20 cellular contexts compared by ENCODE assay signal in genomic region chr5:13552361-13552760, GRCh38.
DNase-seq lines count a peak whose midpoint lies in the region; ATAC-seq, FAIRE-seq and TF ChIP-seq lines count a peak whose summit lies in the region.
"Had no signal": no experiment of that assay in that cellular context is flagged by ENCODE, and none has a peak within 500 bp of the region (broad histone marks: within the 10 kb centered on the region; RNA-seq: fewer than 3 reads in every experiment).

No MANE protein-coding gene starts in this region.

- no peak for TF ChIP-seq CTCF in bronchial epithelial cell (IDR thresholded peaks at IDR 0.05; ENCODE audit: insufficient read depth, low read length, severe bottlenecking)
- no peak for TF ChIP-seq CTCF in GM13977 (IDR thresholded peaks at IDR 0.05; ENCODE audit: extremely low read depth, insufficient read depth, missing control alignments)

- no peak overlapping the region for H3K27ac Mint-ChIP-seq in naive thymus-derived CD8-positive, alpha-beta T cell
- H3K27ac Mint-ChIP-seq: CD4-positive, CD25-positive, alpha-beta regulatory T cell; GM23338 had no signal

- no peak overlapping the region for H3K4me3 Mint-ChIP-seq in naive thymus-derived CD8-positive, alpha-beta T cell
- H3K4me3 Mint-ChIP-seq: CD4-positive, CD25-positive, alpha-beta regulatory T cell; GM23338 had no signal

- ATAC-seq in GM19395 (IDR thresholded peaks at IDR 0.05; ENCODE audit: unreplicated experiment): no peak
- ATAC-seq in naive thymus-derived CD8-positive, alpha-beta T cell: no peak
- ATAC-seq: GM12878, GM23338, K562 had no signal

- H3K27me3 Mint-ChIP-seq in naive thymus-derived CD8-positive, alpha-beta T cell: no peaks in the 10 kb centered on the region
- H3K27me3 Mint-ChIP-seq: CD4-positive, CD25-positive, alpha-beta regulatory T cell had no signal

- H3K27me3 ChIP-seq in bronchial epithelial cell (ENCODE audit: control insufficient read depth, insufficient read depth, low read length): no peaks in the 10 kb centered on the region
- H3K27me3 ChIP-seq: BE2C had no signal

- no peaks in the 10 kb centered on the region for H3K36me3 Mint-ChIP-seq in naive thymus-derived CD8-positive, alpha-beta T cell
- H3K36me3 Mint-ChIP-seq: CD4-positive, CD25-positive, alpha-beta regulatory T cell had no signal

- in situ Hi-C loops in GM13977 (cut with MboI; ENCODE audit: low pct_unique_long_range_greater_than_20kb, low sequenced_read_pairs, unreplicated experiment): no loop called here

- H3K9me3 Mint-ChIP-seq in naive thymus-derived CD8-positive, alpha-beta T cell: peaks cover 0 to 12% (median 4%) of the 10 kb centered on the region in 9 donors
- H3K9me3 Mint-ChIP-seq: GM23338 had no signal

- POLR2A ChIA-PET in naive thymus-derived CD8-positive, alpha-beta T cell (lab: Charles Lee): no interaction called here

- FAIRE-seq in HTR-8/SVneo (lab: Jason Lieb, UNC) (peak; percentile 26), bronchial epithelial cell (lab: Jason Lieb, UNC) (peak; percentile 58)
- FAIRE-seq: A204.1, GM12878, H54, K562 had no signal

- DNase-seq in HTR-8/SVneo (ENCODE audit: insufficient read length, low spot score) (no peak), NCI-H82 (lab: John Stamatoyannopoulos, UW) (peak; percentile 92), bronchial epithelial cell (ENCODE audit: low read depth) (no peak), posterior cingulate gyrus (no peak), GM13977 (ENCODE audit: low spot score) (no peak)
- no peak for DNase-seq in naive thymus-derived CD8-positive, alpha-beta T cell
- DNase-seq: ACHN; BE2C; C1 segment of cervical spinal cord; Caco-2; CD4-positive, CD25-positive, alpha-beta regulatory T cell; DMS79 treated with DMSO at 0.1 percent for 48 hours; HCEC 1CT; IMR-90 had no signal

- no peak overlapping the region for H3K4me3 ChIP-seq in bronchial epithelial cell (ENCODE audit: low read depth, low read length)
- H3K4me3 ChIP-seq: GM12878, GM23338, K562 had no signal

- intact Hi-C loops in posterior cingulate gyrus (cut with DNase I): no loop called here

- H3K36me3 ChIP-seq in bronchial epithelial cell (ENCODE audit: control insufficient read depth, insufficient read depth, low read length): no peaks in the 10 kb centered on the region
- H3K36me3 ChIP-seq: BE2C had no signal

- no peaks in the 10 kb centered on the region for H3K4me1 Mint-ChIP-seq in naive thymus-derived CD8-positive, alpha-beta T cell
- H3K4me1 Mint-ChIP-seq: CD4-positive, CD25-positive, alpha-beta regulatory T cell; GM23338 had no signal
